ENCODE assay signal across 15 cellular contexts in the genomic region with DNA sequence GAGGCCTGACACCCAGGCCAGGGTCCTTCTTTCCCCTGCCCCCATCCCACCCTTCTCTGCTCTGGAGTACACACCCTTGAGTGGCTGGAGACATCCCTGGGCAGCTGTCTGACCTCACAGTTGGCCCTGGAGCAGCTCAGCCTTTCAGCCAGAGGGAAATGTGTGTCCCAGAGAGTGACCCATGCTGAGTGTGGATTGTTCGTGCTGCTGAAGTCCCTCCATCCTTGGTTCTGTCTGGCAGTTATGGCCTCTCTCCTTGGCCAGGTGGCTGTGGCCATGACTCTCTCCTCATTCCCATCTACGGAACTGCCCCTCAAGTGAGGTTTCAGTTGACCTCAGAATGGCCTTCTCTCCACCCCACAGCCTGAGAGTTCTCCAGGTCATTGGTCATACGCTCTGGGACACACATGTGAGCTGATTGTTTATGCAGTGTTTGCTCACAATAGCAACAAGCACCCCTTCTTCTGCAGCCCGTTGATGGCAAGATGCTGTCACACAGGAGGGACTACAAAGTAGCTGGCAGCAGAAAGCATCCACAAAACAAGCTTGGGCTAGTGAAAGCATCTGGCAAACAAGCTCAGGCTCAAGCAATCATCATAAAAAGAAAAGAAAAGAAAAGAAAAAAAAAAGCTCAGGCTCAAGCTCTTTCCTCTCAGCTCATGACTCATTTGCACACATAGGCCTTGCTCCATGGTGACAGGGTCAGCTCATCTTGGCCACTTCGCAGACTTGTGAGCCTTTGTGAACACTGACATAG. TPM values are rescaled to one million over a fixed set of nuclear protein-coding genes. Genes with fewer than 3 reads are reported as not detected.
DNase-seq lines count a peak whose midpoint lies in the region; ATAC-seq and TF ChIP-seq lines count a peak whose summit lies in the region.
"Had no signal": no experiment of that assay in that cellular context is flagged by ENCODE, and none has a peak within 500 bp of the region (broad histone marks: within the 10 kb centered on the region; RNA-seq: fewer than 3 reads in every experiment).

No MANE protein-coding gene starts in this region.

- no peaks in the 10 kb centered on the region for H4K20me1 ChIP-seq in hepatocyte (ENCODE audit: insufficient read depth, poor library complexity, severe bottlenecking)

- peaks cover 30% of the 10 kb centered on the region for H3K27me3 Mint-ChIP-seq in HFFc6 (ENCODE audit: insufficient read depth)

- H3K9me2 ChIP-seq in hepatocyte (replicated peaks; ENCODE audit: insufficient read depth), result no peaks in the 10 kb centered on the region

- peak; percentile 46 for DNase-seq in HFFc6
- peak; percentile 61 for DNase-seq in choroid plexus epithelial cell (ENCODE audit: low read depth)
- DNase-seq in left lung, result no peak
- peak in 1 of 2 donors; percentile 76 for DNase-seq in tibial artery
- DNase-seq in NCI-H1930 (lab: John Stamatoyannopoulos, UW), result no peak
- DNase-seq in hepatocyte (ENCODE audit: low spot score), result no peak
- no peak for DNase-seq in central memory CD4-positive, alpha-beta T cell
- DNase-seq: NCI-H345; pancreas; stimulated activated CD4-positive, alpha-beta T cell treated with anti-CD3 and anti-CD28 coated beads, Interleukin-1b, Interleukin-23, amount 100 ng/mL, for 48 hours; stimulated activated naive B cell treated with anti-CD40 and anti-IgM and Interleukin-4, amounts not matched to agents 10 μg/mL and 1 μg/mL and 100 μg/mL, for 72 hours; T-helper 17 cell had no signal

- H3K27me3 ChIP-seq in left lung (peaks cover 0 to 19% of the 10 kb centered on the region in 2 donors), tibial artery (no peaks in the 10 kb centered on the region), hepatocyte (no peaks in the 10 kb centered on the region)
- H3K27me3 ChIP-seq: pancreas had no signal

- H3K27ac ChIP-seq in left lung, result no peak overlapping the region
- peak overlapping the region; percentile 87 to 91 for H3K27ac ChIP-seq in tibial artery
- H3K27ac ChIP-seq in hepatocyte, result no peak overlapping the region
- H3K27ac ChIP-seq: pancreas had no signal

- WGBS in hepatocyte (ENCODE audit: low lambda C conversion rate, missing lambda C conversion rate), result 71% methylated on average over 5 of the region's 5 CpGs

- H3K36me3 Mint-ChIP-seq in HFFc6 (ENCODE audit: low read depth), result no peaks in the 10 kb centered on the region
- H3K36me3 Mint-ChIP-seq: activated naive CD4-positive, alpha-beta T cell treated with anti-CD3 and anti-CD28 coated beads, Interleukin-2, amount 50 U/mL, for 72 hours; stimulated activated naive B cell treated with anti-CD40 and anti-IgM and Interleukin-4, amounts not matched to agents 10 μg/mL and 1 μg/mL and 100 μg/mL, for 72 hours had no signal

- no peaks in the 10 kb centered on the region for H3K4me1 ChIP-seq in left lung
- peaks cover 6 to 51% (median 38%) of the 10 kb centered on the region in 4 donors for H3K4me1 ChIP-seq in tibial artery
- H3K4me1 ChIP-seq in hepatocyte (ENCODE audit: insufficient read depth), result no peaks in the 10 kb centered on the region
- H3K4me1 ChIP-seq: pancreas had no signal

- H3K4me1 Mint-ChIP-seq in HFFc6 (ENCODE audit: low read depth), result peaks cover 41% of the 10 kb centered on the region
- H3K4me1 Mint-ChIP-seq: stimulated activated naive B cell treated with anti-CD40 and anti-IgM and Interleukin-4, amounts not matched to agents 10 μg/mL and 1 μg/mL and 100 μg/mL, for 72 hours had no signal

- TF ChIP-seq CTCF in HFFc6 (IDR thresholded peaks at IDR 0.05) (no peak), choroid plexus epithelial cell (conservative IDR thresholded peaks at IDR 0.05; ENCODE audit: low read depth, low read length) (no peak), left lung (IDR thresholded peaks at IDR 0.05) (no peak), tibial artery (IDR thresholded peaks at IDR 0.05) (no peak), hepatocyte (IDR thresholded peaks at IDR 0.05; ENCODE audit: poor library complexity) (no peak)

- no peaks in the 10 kb centered on the region for H3K9me3 Mint-ChIP-seq in HFFc6
- H3K9me3 Mint-ChIP-seq: activated naive CD4-positive, alpha-beta T cell treated with anti-CD3 and anti-CD28 coated beads, Interleukin-2, amount 50 U/mL, for 72 hours had no signal

- no peak overlapping the region for H3K4me2 ChIP-seq in hepatocyte
- H3K4me2 ChIP-seq: GM23338 had no signal

- intact Hi-C loops in left lung (cut with DNase I) (no loop called here), tibial artery (cut with DNase I; ENCODE audit: low total_unique reads) (no loop called here)

- no peaks in the 10 kb centered on the region for H3K79me2 ChIP-seq in hepatocyte

- H3K9me3 ChIP-seq in left lung, result no peaks in the 10 kb centered on the region
- no peaks in the 10 kb centered on the region for H3K9me3 ChIP-seq in tibial artery
- H3K9me3 ChIP-seq in hepatocyte (ENCODE audit: low read depth), result no peaks in the 10 kb centered on the region
- H3K9me3 ChIP-seq: pancreas had no signal

- no peak overlapping the region for H2AFZ ChIP-seq in hepatocyte
- H2AFZ ChIP-seq: GM23338 had no signal

- H3K4me3 ChIP-seq in choroid plexus epithelial cell (ENCODE audit: low read depth, low read length) (no peak overlapping the region), left lung (no peak overlapping the region), tibial artery (no peak overlapping the region), hepatocyte (no peak overlapping the region)
- H3K4me3 ChIP-seq: GM23338, lung, pancreas had no signal

- peak; percentile 22 for ATAC-seq in left lung
- ATAC-seq: activated naive CD4-positive, alpha-beta T cell treated with anti-CD3 and anti-CD28 coated beads, Interleukin-2, amount 50 U/mL, for 72 hours; GM23338; pancreas; stimulated activated naive B cell treated with anti-CD40 and anti-IgM and Interleukin-4, amounts not matched to agents 10 μg/mL and 1 μg/mL and 100 μg/mL, for 72 hours; T-helper 17 cell had no signal

- H3K36me3 ChIP-seq in left lung (no peaks in the 10 kb centered on the region), tibial artery (no peaks in the 10 kb centered on the region), hepatocyte (replicated peaks; ENCODE audit: insufficient read depth, low read depth) (no peaks in the 10 kb centered on the region)
- H3K36me3 ChIP-seq: pancreas had no signal

- peak overlapping the region; percentile 61 for H3K27ac Mint-ChIP-seq in HFFc6
- H3K27ac Mint-ChIP-seq: activated naive CD4-positive, alpha-beta T cell treated with anti-CD3 and anti-CD28 coated beads, Interleukin-2, amount 50 U/mL, for 72 hours; GM23338; stimulated activated naive B cell treated with anti-CD40 and anti-IgM and Interleukin-4, amounts not matched to agents 10 μg/mL and 1 μg/mL and 100 μg/mL, for 72 hours; T-helper 17 cell had no signal

- H3K4me3 Mint-ChIP-seq in HFFc6, result 0 out of 2 replicates have a peak overlapping the region, but pooled peaks have one; percentile 2
- H3K4me3 Mint-ChIP-seq: GM23338; stimulated activated naive B cell treated with anti-CD40 and anti-IgM and Interleukin-4, amounts not matched to agents 10 μg/mL and 1 μg/mL and 100 μg/mL, for 72 hours; T-helper 17 cell had no signal

RNA-seq across cellular contexts. Expression of a gene that starts 55.3 kb away (rescaled TPM):
- 1 to 10 TPM; 1.2 to 2.1 (median 1.4) TPM for total RNA-seq in HFFc6 (2021; fragmentation: NEBNext Ultra II Directional; extraction: Animal tissue kit (Norgen Biotek cat#: 25700))
- total RNA-seq in left lung, result 1 to 10 TPM; 2.1 to 7.3 TPM
- 4.7 and 9.7 TPM in 2 replicates for total RNA-seq in hepatocyte
- polyA plus RNA-seq in hepatocyte, result 19.2 and 19.6 TPM in 2 replicates

Comparison
In these comparisons a context has a peak if more than half of its experiments do, and no peak if none do; other contexts are left out.
1. DNase-seq: peak in HFFc6 (single experiment) and choroid plexus epithelial cell (single experiment); none in left lung (0 of 2), NCI-H1930 (0 of 2), hepatocyte (single experiment) and central memory CD4-positive, alpha-beta T cell (single experiment).
2. H3K27ac ChIP-seq: peak in tibial artery (2 of 2); none in left lung (0 of 2) and hepatocyte (single experiment).